Comparison of ENCODE assay signal across 17 cellular contexts in genomic region chr2:134009440-134009839, GRCh38.
DNase-seq lines count a peak whose midpoint lies in the region; ATAC-seq and TF ChIP-seq lines count a peak whose summit lies in the region.
"Had no signal": no experiment of that assay in that cellular context is flagged by ENCODE, and none has a peak within 500 bp of the region (broad histone marks: within the 10 kb centered on the region; RNA-seq: fewer than 3 reads in every experiment).

No MANE protein-coding gene starts in this region.

- DNase-seq in ELF-1 (ENCODE audit: low read depth, low spot score) (peak; percentile 63), WERI-Rb-1 (no peak), iPS-NIHi7 (ENCODE audit: extremely low spot score) (peak; percentile 50), smooth muscle cell (lab: John Stamatoyannopoulos, UW; ENCODE audit: unreplicated experiment) (no peak), RWPE1 (ENCODE audit: low spot score) (no peak), NCI-H226 (no peak)
- DNase-seq: AML-193; Caco-2; CD4-positive, alpha-beta T cell; GDM1; KG1 had no signal

- no peak overlapping the region for H2AFZ ChIP-seq in smooth muscle cell (ENCODE audit: low read depth)

- H3K36me3 ChIP-seq in WERI-Rb-1 (no peaks in the 10 kb centered on the region), smooth muscle cell (ENCODE audit: low read depth) (no peaks in the 10 kb centered on the region)
- H3K36me3 ChIP-seq: HAP-1 had no signal

- H3K9ac ChIP-seq in smooth muscle cell (ENCODE audit: low read depth) = no peak overlapping the region

- peak overlapping the region; percentile 26 for H3K4me2 ChIP-seq in smooth muscle cell
- H3K4me2 ChIP-seq: A549 had no signal

- no peaks in the 10 kb centered on the region for H3K9me3 ChIP-seq in WERI-Rb-1 (ENCODE audit: severe bottlenecking)
- H3K9me3 ChIP-seq in smooth muscle cell (replicated peaks; ENCODE audit: low read depth) = no peaks in the 10 kb centered on the region
- H3K9me3 ChIP-seq: A549, Caco-2, HAP-1 had no signal

- CTCF ChIA-PET in RWPE1 (lab: Yijun Ruan, JAX) = no interaction called here

- TF ChIP-seq CTCF in WERI-Rb-1 (IDR thresholded peaks at IDR 0.05; ENCODE audit: low read depth, low read length) (no peak), smooth muscle cell (IDR thresholded peaks at IDR 0.05; ENCODE audit: borderline replicate concordance, insufficient read depth, poor library complexity, severe bottlenecking) (no peak), RWPE1 (conservative IDR thresholded peaks at IDR 0.05; ENCODE audit: low read depth) (no peak)

- peaks cover 9% of the 10 kb centered on the region for H3K4me1 ChIP-seq in smooth muscle cell (ENCODE audit: low read depth)
- H3K4me1 ChIP-seq: A549, HAP-1 had no signal

- no peak overlapping the region for H3K4me3 ChIP-seq in WERI-Rb-1 (ENCODE audit: low read depth, low read length)
- H3K4me3 ChIP-seq in smooth muscle cell = no peak overlapping the region
- H3K4me3 ChIP-seq: A549, HAP-1 had no signal

- POLR2A ChIA-PET in RWPE1 (lab: Yijun Ruan, JAX; ENCODE audit: low non-redundant PET) = interaction anchor here (0.7 kb wide), 1 partner anchor 107 kb away, joined by 8 read pairs; no protein-coding TSS in a partner anchor

- H3K79me2 ChIP-seq in smooth muscle cell (ENCODE audit: low read depth) = no peaks in the 10 kb centered on the region

- H3F3A ChIP-seq in smooth muscle cell (ENCODE audit: low read depth) = peaks cover 3% of the 10 kb centered on the region

- H3K27me3 ChIP-seq in WERI-Rb-1 (ENCODE audit: insufficient read depth, low read depth, severe bottlenecking) (no peaks in the 10 kb centered on the region), smooth muscle cell (ENCODE audit: low read depth) (no peaks in the 10 kb centered on the region)

- no peaks in the 10 kb centered on the region for H4K20me1 ChIP-seq in smooth muscle cell (ENCODE audit: low read depth)

- no peak for ATAC-seq in HG02981 (IDR thresholded peaks at IDR 0.05; ENCODE audit: unreplicated experiment)
- ATAC-seq: A549 had no signal

- 85% methylated on average over 8 of the region's 8 CpGs for WGBS in smooth muscle cell (ENCODE audit: low lambda C conversion rate)

- H3K27ac ChIP-seq in WERI-Rb-1 (peak overlapping the region; percentile 49), smooth muscle cell (ENCODE audit: low read depth) (no peak overlapping the region), RWPE1 (no peak overlapping the region)
- H3K27ac ChIP-seq: 22Rv1, A549, C4-2B, HL-60 had no signal

Comparison
In these comparisons a context has a peak if more than half of its experiments do, and no peak if none do; other contexts are left out.
1. DNase-seq: peak in ELF-1 (single experiment) and iPS-NIHi7 (single experiment); none in WERI-Rb-1 (single experiment), smooth muscle cell (single experiment), RWPE1 (single experiment) and NCI-H226 (single experiment).